ENCODE assay signal across 8 cellular contexts in the genomic region with DNA sequence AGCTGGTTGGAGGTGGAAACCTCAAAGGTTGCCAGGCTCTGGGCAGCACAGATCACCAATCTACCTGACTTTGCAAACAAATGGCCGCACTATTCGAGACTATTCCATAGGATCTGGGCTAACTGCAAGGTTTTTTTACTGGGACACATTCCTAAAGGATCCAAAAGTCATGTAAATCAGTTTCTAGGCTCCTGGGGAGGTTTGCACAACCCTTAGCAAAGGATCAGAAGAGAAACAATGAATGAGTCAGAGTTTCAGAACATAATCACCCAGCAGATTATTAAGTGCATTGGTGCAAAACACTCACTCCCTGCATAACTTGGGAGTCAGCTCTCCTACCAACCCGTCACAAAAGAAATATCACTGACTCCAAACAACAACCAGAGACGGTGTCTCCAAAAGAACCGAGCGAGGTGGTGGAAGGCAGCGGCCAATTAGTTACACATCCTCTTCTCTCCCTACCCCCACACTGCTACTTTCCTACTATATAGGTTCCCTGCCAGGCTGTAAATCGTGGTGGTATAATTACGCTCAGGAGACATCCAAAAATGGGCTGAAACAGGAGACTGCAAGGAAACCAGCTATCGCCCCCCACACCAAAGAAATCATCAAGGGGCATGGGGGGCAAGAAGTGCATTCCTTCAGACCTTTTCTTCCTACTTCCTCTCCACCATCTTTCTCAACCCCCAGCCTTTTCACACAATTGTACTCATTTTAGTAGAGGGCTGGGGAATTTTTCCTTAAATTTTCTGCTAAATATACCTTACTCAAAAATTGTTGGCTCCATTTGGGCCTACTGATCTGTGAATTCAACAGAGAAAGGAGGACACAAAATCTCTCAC. TPM values are rescaled to one million over a fixed set of nuclear protein-coding genes. Genes with fewer than 3 reads are reported as not detected.
DNase-seq lines count a peak whose midpoint lies in the region; ATAC-seq and TF ChIP-seq lines count a peak whose summit lies in the region.

No MANE protein-coding gene starts in this region.

- H3K4me3 ChIP-seq in LNCaP clone FGC (ENCODE audit: low read depth, low read length) = peak overlapping the region; percentile 91

- ATAC-seq in GM21381 (IDR thresholded peaks at IDR 0.05; ENCODE audit: unreplicated experiment) (peak; percentile 1), HG03469 (IDR thresholded peaks at IDR 0.05; ENCODE audit: unreplicated experiment) (no peak), HG02759 (IDR thresholded peaks at IDR 0.05; ENCODE audit: unreplicated experiment) (no peak)
- peak; percentile 67 to 70 for ATAC-seq in activated T-cell treated with anti-CD3 and anti-CD28 coated beads, Interleukin-2, amount 50 U/mL, for 4 hours

- DNase-seq in Daoy (ENCODE audit: low read depth) = peak; percentile 85
- DNase-seq in LNCaP clone FGC (ENCODE audit: low read depth) = no peak
- no peak for DNase-seq in activated T-cell treated with anti-CD3 and anti-CD28 coated beads, Interleukin-2, amount 50 U/mL, for 4 hours
- peak; percentile 88 for DNase-seq in glomerular visceral epithelial cell (ENCODE audit: extremely low spot score)
- DNase-seq in pons (ENCODE audit: low spot score) = peak; percentile 66

- no peak overlapping the region for H3K4me3 Mint-ChIP-seq in activated T-cell treated with anti-CD3 and anti-CD28 coated beads, Interleukin-2, amount 50 U/mL, for 4 hours

- peaks cover 8% of the 10 kb centered on the region for H3K9me3 Mint-ChIP-seq in activated T-cell treated with anti-CD3 and anti-CD28 coated beads, Interleukin-2, amount 50 U/mL, for 4 hours

- H3K36me3 Mint-ChIP-seq in activated T-cell treated with anti-CD3 and anti-CD28 coated beads, Interleukin-2, amount 50 U/mL, for 4 hours (ENCODE audit: insufficient read depth) = peaks cover 7% of the 10 kb centered on the region

- no peak for TF ChIP-seq CTCF in LNCaP clone FGC (IDR thresholded peaks at IDR 0.05; ENCODE audit: control insufficient read depth, extremely low read depth, insufficient read depth)

- peaks cover 29% of the 10 kb centered on the region for H3K4me1 Mint-ChIP-seq in activated T-cell treated with anti-CD3 and anti-CD28 coated beads, Interleukin-2, amount 50 U/mL, for 4 hours (ENCODE audit: low read depth)

- H3K27me3 Mint-ChIP-seq in activated T-cell treated with anti-CD3 and anti-CD28 coated beads, Interleukin-2, amount 50 U/mL, for 4 hours (ENCODE audit: low read depth) = no peaks in the 10 kb centered on the region

RNA-seq across cellular contexts. Expression of a gene that starts 3.2 kb away (rescaled TPM):
- 39.1 and 62.4 TPM in 2 replicates for total RNA-seq in Daoy (2014; rRNA removed; shearing (Covaris generic))
- 10 to 100 TPM in 2 of 3 donors, 1 to 10 TPM in 1; 9.1 to 11.8 (median 11.5) TPM for total RNA-seq in activated T-cell treated with anti-CD3 and anti-CD28 coated beads, Interleukin-2, amount 50 U/mL, for 4 hours

Comparison
In these comparisons a context has a peak if more than half of its experiments do, and no peak if none do; other contexts are left out.
1. DNase-seq: peak in Daoy (single experiment), glomerular visceral epithelial cell (single experiment) and pons (single experiment); none in LNCaP clone FGC (single experiment) and activated T-cell treated with anti-CD3 and anti-CD28 coated beads, Interleukin-2, amount 50 U/mL, for 4 hours (single experiment).
2. ATAC-seq: peak in GM21381 (single experiment) and activated T-cell treated with anti-CD3 and anti-CD28 coated beads, Interleukin-2, amount 50 U/mL, for 4 hours (2 of 2); none in HG03469 (single experiment) and HG02759 (single experiment).